ENCODE assay signal across 22 cellular contexts in the genomic region with DNA sequence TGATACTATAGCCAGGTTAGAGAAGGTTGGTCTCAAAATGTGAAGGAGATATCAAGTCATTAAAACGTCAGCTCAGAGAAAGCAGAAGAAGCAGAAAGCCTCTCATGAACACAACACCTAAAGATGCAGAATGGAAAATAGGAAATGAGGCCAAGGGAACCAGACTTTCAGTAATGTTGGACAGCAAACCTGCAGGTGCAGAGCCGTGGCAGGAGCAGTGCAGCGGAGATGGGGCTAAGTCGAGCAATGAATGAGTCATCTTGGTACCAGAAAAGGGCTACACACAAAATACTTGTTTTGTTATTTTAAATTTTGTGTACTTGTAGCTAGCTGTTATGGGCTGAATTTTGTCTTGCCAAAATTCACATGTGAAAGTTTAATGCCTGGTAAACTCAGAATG.
"Had no signal": no experiment of that assay in that cellular context is flagged by ENCODE, and none has a peak within 500 bp of the region (broad histone marks: within the 10 kb centered on the region; RNA-seq: fewer than 3 reads in every experiment).

No MANE protein-coding gene starts in this region.

- H3K27me3 ChIP-seq: MG63, Peyer's patch had no signal

- H3K4me2 ChIP-seq: PC-9, SK-N-SH had no signal

- H3K27ac ChIP-seq: PC-9, Peyer's patch had no signal

- H3K9me3 ChIP-seq: MG63, Peyer's patch, SK-N-SH had no signal

- H3K4me1 ChIP-seq: Peyer's patch had no signal

- H2AFZ ChIP-seq: PC-9 had no signal

- H3K36me3 ChIP-seq: MG63, Peyer's patch had no signal

- DNase-seq: Karpas-422, KBM-7, MG63, NCI-H1048, NCI-H1105, NCI-H1417, NCI-H1436 treated with DMSO at 0.1 percent for 48 hours, NCI-H1694, NCI-H187 treated with DMSO at 0.1 percent for 48 hours, NCI-H2029 treated with DMSO at 0.1 percent for 48 hours, NCI-H2227 treated with DMSO at 0.1 percent for 48 hours, NCI-H524, NCI-H526 treated with DMSO at 0.1 percent for 48 hours, NCI-H748 treated with DMSO at 0.1 percent for 48 hours, OCI-M1, PC-9, Peyer's patch, Right ventricle myocardium superior, SIG-M5, SK-N-SH, SW 1271, T-cell had no signal

- H3K9me2 ChIP-seq: SK-N-SH had no signal

- ATAC-seq: T-cell had no signal

- H3K9ac ChIP-seq: SK-N-SH had no signal

- H3K4me3 ChIP-seq: MG63, PC-9, Peyer's patch had no signal
